8 cellular contexts compared by ENCODE assay signal in the genomic region with DNA sequence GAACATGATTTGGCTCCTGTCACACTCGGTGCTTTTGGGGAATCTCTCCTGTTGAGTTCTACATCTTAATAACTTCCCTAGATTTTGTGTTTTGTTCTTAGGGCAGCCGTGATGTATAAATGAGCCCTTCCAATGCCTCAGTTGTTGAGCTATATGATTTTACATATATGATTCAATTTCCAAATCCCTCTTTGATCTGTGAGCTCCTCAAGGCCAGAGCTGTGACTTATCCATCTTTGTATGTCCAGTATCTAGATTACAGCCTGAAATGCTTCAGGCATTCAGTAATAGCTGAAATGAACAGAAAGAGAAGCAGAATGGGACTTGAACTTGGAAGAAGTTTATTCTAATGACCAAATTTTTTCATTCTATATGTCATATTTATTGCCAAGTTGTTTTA. TPM values are rescaled to one million over a fixed set of nuclear protein-coding genes. Genes with fewer than 3 reads are reported as not detected.
A peak's percentile ranks its signal among the peaks of the same experiment; 100 is the strongest.
DNase-seq lines count a peak whose midpoint lies in the region; ATAC-seq, FAIRE-seq and TF ChIP-seq lines count a peak whose summit lies in the region.

No MANE protein-coding gene starts in this region.

- no peak for TF ChIP-seq CTCF in chondrocyte (IDR thresholded peaks at IDR 0.05)
- no peak for TF ChIP-seq CTCF in pancreas (IDR thresholded peaks at IDR 0.05)

- H3K36me3 Mint-ChIP-seq in chondrocyte (ENCODE audit: low read depth), result no peaks in the 10 kb centered on the region

- peak overlapping the region; percentile 3 for H3K4me3 Mint-ChIP-seq in chondrocyte (ENCODE audit: unreplicated experiment)

- no peaks in the 10 kb centered on the region for H3K9me3 ChIP-seq in pancreas

- ATAC-seq in GM18505 (IDR thresholded peaks at IDR 0.05; ENCODE audit: unreplicated experiment) (peak; percentile 2), HG03439 (IDR thresholded peaks at IDR 0.05; ENCODE audit: unreplicated experiment) (peak; percentile 8), pancreas (peak in 3 of 4 donors; percentile 14 to 26 (median 22))

- no peak for DNase-seq in chondrocyte (ENCODE audit: low spot score)
- DNase-seq in pancreas, result no peak
- no peak for DNase-seq in H7
- DNase-seq in effector CD8-positive, alpha-beta T cell (lab: John Stamatoyannopoulos, UW), result no peak
- no peak for DNase-seq in ecto neural progenitor cell (ENCODE audit: low spot score)
- no peak for DNase-seq in SW 1271 (lab: John Stamatoyannopoulos, UW)

- H3K27me3 ChIP-seq in pancreas (no peaks in the 10 kb centered on the region), H7 (ENCODE audit: control insufficient read depth, insufficient read depth, low read length) (no peaks in the 10 kb centered on the region)

- no peaks in the 10 kb centered on the region for H3K36me3 ChIP-seq in pancreas
- no peaks in the 10 kb centered on the region for H3K36me3 ChIP-seq in H7 (replicated peaks; ENCODE audit: control insufficient read depth, insufficient read depth, low read length)

- peaks cover 0 to 6% (median 6%) of the 10 kb centered on the region in 3 donors for H3K4me1 ChIP-seq in pancreas

- 26 to 33% methylated on average over 2 of the region's 2 CpGs for WGBS in pancreas, 2 donors

- H3K27ac Mint-ChIP-seq in chondrocyte (ENCODE audit: unreplicated experiment), result peak overlapping the region; percentile 67

- H3K4me3 ChIP-seq in pancreas, result peak overlapping the region in 2 of 4 donors; percentile 18 to 30
- no peak overlapping the region for H3K4me3 ChIP-seq in H7 (ENCODE audit: insufficient read depth, low read depth, low read length)

- no peaks in the 10 kb centered on the region for H3K9me3 Mint-ChIP-seq in chondrocyte (ENCODE audit: low read depth)

- FAIRE-seq in pancreas (lab: Jason Lieb, UNC), result no peak

- H3K4me1 Mint-ChIP-seq in chondrocyte (ENCODE audit: low read depth), result peaks cover 12% of the 10 kb centered on the region

- H3K27me3 Mint-ChIP-seq in chondrocyte (ENCODE audit: low read depth), result no peaks in the 10 kb centered on the region

- H3K27ac ChIP-seq in pancreas, result peak overlapping the region in 3 of 4 donors; percentile 15 to 34 (median 25)

- intact Hi-C loops in pancreas (cut with DNase I), result no loop called here

- no peak for TF ChIP-seq POLR2A in GM18505 (IDR thresholded peaks at IDR 0.05; ENCODE audit: borderline replicate concordance, extremely low read depth, insufficient read depth, insufficient read length)

RNA-seq across cellular contexts. Expression of a gene that starts 26.6 kb away (rescaled TPM):
- total RNA-seq in chondrocyte (67.8 to 69.7 TPM (median 67.8 TPM) in 3 replicates), pancreas (10 to 100 TPM; 17.0 to 40.3 (median 21.1) TPM)
- polyA plus RNA-seq in pancreas, result 10 to 100 TPM; 20.0 to 32.1 TPM
- 41.4 and 50.3 TPM in 2 replicates for total RNA-seq in H7 (2014; rRNA removed; shearing (Covaris generic))

RNA-seq across cellular contexts. Expression of a gene that starts 26.8 kb away (rescaled TPM):
- 11.7 to 13.2 TPM (median 12.3 TPM) in 3 replicates for total RNA-seq in chondrocyte
- total RNA-seq in pancreas, result 10 to 100 TPM in 1 of 6 donors, 1 to 10 TPM in 5; 4.5 to 11.0 (median 6.7) TPM
- polyA plus RNA-seq in pancreas, result 1 to 10 TPM; 1.7 to 3.1 TPM
- 2.1 and 3.5 TPM in 2 replicates for total RNA-seq in H7 (2014; rRNA removed; shearing (Covaris generic))
